8 cellular contexts compared by ENCODE assay signal in the genomic region with DNA sequence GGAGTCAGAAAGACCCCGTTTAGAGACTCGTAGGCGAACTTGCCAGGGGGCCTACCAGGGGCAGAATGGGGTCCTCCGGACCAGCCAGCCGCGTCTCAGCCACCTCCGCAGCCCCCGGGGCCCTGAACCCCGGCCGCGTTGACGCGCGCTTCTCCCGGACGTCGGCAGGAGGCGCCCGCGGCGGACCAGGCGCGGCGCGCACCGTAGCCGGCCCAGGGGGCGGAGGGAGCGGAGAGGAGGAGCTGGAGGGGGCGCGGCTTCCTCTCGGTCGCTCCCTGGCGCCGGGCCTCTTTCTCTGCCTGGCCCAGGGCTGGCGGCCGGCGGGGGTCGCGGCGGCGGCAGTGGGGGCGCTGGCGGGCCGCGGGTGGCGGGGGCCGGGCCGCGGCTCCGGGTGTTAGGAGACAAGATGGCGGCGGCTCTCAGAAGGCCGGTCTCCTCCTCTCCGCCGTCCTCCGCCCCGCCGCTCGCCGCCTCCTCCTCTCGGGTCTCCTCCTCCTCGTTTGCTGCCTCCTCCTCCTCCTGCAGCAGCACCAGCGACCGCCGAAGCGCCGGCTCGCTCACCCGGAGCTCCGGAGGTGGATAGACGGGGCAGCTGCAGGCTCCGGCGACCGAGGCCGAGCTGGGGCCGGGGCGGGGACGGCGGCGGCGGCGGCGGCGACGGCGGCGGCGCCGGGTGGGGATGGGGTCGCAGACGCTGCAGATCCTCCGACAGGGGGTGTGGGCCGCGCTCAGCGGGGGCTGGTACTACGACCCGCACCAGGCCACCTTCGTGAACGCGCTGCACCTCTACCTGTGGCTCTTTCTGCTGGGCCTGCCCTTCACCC. TPM values are rescaled to one million over a fixed set of nuclear protein-coding genes. Genes with fewer than 3 reads are reported as not detected.
DNase-seq lines count a peak whose midpoint lies in the region; ATAC-seq and TF ChIP-seq lines count a peak whose summit lies in the region.

A gene (plus strand): TSS at position 288 of the 824 bp plus-strand sequence. CDS start 392 bp downstream, at position 680.

- H3K9me3 ChIP-seq in iPS-15b (ENCODE audit: control insufficient read depth, insufficient read depth, low read length) (no peaks in the 10 kb centered on the region), skeletal muscle satellite cell (replicated peaks; ENCODE audit: low read length) (no peaks in the 10 kb centered on the region)

- peak within 1 kb of the TSS; percentile 69 for H3K4me3 ChIP-seq in iPS-15b (ENCODE audit: low read depth, low read length)
- peak within 1 kb of the TSS; percentile 96 for H3K4me3 ChIP-seq in skeletal muscle satellite cell (ENCODE audit: low read length)

- peak within 1 kb of the TSS; percentile 79 to 92 (median 87) for H3K4me3 Mint-ChIP-seq in brain

- peaks cover 10% of the 10 kb centered on the region for H3K27me3 Mint-ChIP-seq in brain

- peaks cover 16% of the 10 kb centered on the region for H3K36me3 Mint-ChIP-seq in brain

- peaks cover 67% of the 10 kb centered on the region for H3K4me1 Mint-ChIP-seq in brain

- H3K9me3 Mint-ChIP-seq in brain, result no peaks in the 10 kb centered on the region

- peak; percentile 78 to 80 for TF ChIP-seq CTCF in brain (conservative IDR thresholded peaks at IDR 0.05)

- peak within 1 kb of the TSS; percentile 67 for H3K9ac ChIP-seq in iPS-15b (ENCODE audit: low read depth, low read length)
- peak within 1 kb of the TSS; percentile 95 for H3K9ac ChIP-seq in skeletal muscle satellite cell (ENCODE audit: low read depth, low read length)

- peak within 1 kb of the TSS; percentile 47 to 99 (median 93) for H3K27ac Mint-ChIP-seq in brain

- peak; percentile 86 to 90 for DNase-seq in NCI-H2081 (lab: John Stamatoyannopoulos, UW)
- DNase-seq in NCI-H2081 treated with DMSO at 0.1 percent for 48 hours (lab: John Stamatoyannopoulos, UW), result no peak
- DNase-seq in NCI-H2107 treated with DMSO at 0.1 percent for 48 hours (lab: John Stamatoyannopoulos, UW; ENCODE audit: unreplicated experiment), result peak; percentile 77
- peak; percentile 91 for DNase-seq in UCSD-AML1 (lab: John Stamatoyannopoulos, UW; ENCODE audit: unreplicated experiment)

- H3K4me1 ChIP-seq in iPS-15b (ENCODE audit: control insufficient read depth, insufficient read depth, low read length) (peaks cover 11% of the 10 kb centered on the region), skeletal muscle satellite cell (ENCODE audit: control insufficient read depth, insufficient read depth, low read length) (peaks cover 42% of the 10 kb centered on the region)

- H3K36me3 ChIP-seq in iPS-15b (ENCODE audit: control insufficient read depth, insufficient read depth, low read length), result no peaks in the 10 kb centered on the region
- H3K36me3 ChIP-seq in skeletal muscle satellite cell (ENCODE audit: insufficient read depth, low read length), result no peaks in the 10 kb centered on the region

- peak; percentile 67 for ATAC-seq in HG03025 (IDR thresholded peaks at IDR 0.05; ENCODE audit: low FRiP score, unreplicated experiment)

- H3K4me2 ChIP-seq in skeletal muscle satellite cell (ENCODE audit: low read length), result peak within 1 kb of the TSS; percentile 95

- H3K27me3 ChIP-seq in iPS-15b (ENCODE audit: control insufficient read depth, insufficient read depth, low read length) (peaks cover 3% of the 10 kb centered on the region), skeletal muscle satellite cell (ENCODE audit: control insufficient read depth, insufficient read depth, low read length) (no peaks in the 10 kb centered on the region)

RNA-seq across cellular contexts. Expression of the gene that starts here (rescaled TPM):
- polyA plus RNA-seq in brain (ENCODE audit: insufficient read depth, low read depth, low replicate concordance), result 8.5 TPM
- total RNA-seq in skeletal muscle satellite cell (2012; rRNA removed), result 31.7 and 41.6 TPM in 2 replicates
